9 cellular contexts compared by ENCODE assay signal in the genomic region with DNA sequence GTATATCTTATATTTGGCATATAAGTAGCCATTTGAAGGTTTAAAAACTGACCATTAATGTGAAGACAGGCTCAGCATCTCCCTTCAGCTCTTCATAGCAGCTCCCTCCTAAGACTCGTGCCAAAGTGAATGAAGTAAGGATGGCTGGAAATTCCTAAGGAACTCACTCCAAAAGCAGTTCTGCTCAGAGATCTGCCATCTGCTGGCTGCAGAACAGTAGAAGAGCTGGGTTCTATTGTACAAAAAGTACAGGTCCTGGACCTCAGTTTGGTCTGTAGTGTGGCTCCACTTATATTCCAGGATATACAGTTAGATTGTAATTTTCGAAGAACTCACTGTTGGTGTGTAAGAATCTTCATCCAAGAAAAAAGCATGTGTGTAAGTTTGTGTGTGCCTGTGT.
DNase-seq lines count a peak whose midpoint lies in the region; ATAC-seq and TF ChIP-seq lines count a peak whose summit lies in the region.
"Had no signal": no experiment of that assay in that cellular context is flagged by ENCODE, and none has a peak within 500 bp of the region (broad histone marks: within the 10 kb centered on the region; RNA-seq: fewer than 3 reads in every experiment).

No MANE protein-coding gene starts in this region.

- H3K27me3 ChIP-seq in PC-9 (ENCODE audit: insufficient read depth, low read depth), result 0 out of 2 replicates have a peak, but pooled peaks cover 5% of the 10 kb centered on the region

- no peak overlapping the region for H3K4me2 ChIP-seq in PC-9

- CTCF ChIA-PET in PC-9 (lab: Charles Lee), result no interaction called here

- DNase-seq in fibroblast of pulmonary artery (ENCODE audit: low read depth) (peak; percentile 85), non-pigmented ciliary epithelial cell (ENCODE audit: low read depth) (peak; percentile 17), SIG-M5 (lab: John Stamatoyannopoulos, UW) (no peak), natural killer cell (no peak), PC-9 (no peak)
- DNase-seq in stimulated activated naive CD8-positive, alpha-beta T cell treated with anti-CD3 and anti-CD28 coated beads, Interleukin-15, Interleukin-2, amounts not matched to agents 100 U/mL and 50 U/mL, for 24 hours, result no peak
- DNase-seq: T-helper 17 cell had no signal

- no peaks in the 10 kb centered on the region for H3K79me2 ChIP-seq in PC-9 (ENCODE audit: low read depth)

- peaks cover 0 to 8% of the 10 kb centered on the region in 2 donors for H3K27me3 Mint-ChIP-seq in natural killer cell (ENCODE audit: low read depth in 2 of 2)

- BruUV-seq in PC-9 (replicated peaks; lab: Mats Ljungman, UMichigan), result no TSS peak

- intact Hi-C loops in natural killer cell (cut with micrococcal nuclease) (no loop called here), PC-9 (cut with micrococcal nuclease; ENCODE audit: unreplicated experiment) (no loop called here)

- no peaks in the 10 kb centered on the region for H3K9me3 Mint-ChIP-seq in natural killer cell

- no peaks in the 10 kb centered on the region for H3K36me3 Mint-ChIP-seq in natural killer cell

- H3K4me3 ChIP-seq in fibroblast of pulmonary artery (replicated peaks; ENCODE audit: low read depth, low read length) (no peak overlapping the region), PC-9 (no peak overlapping the region)

- no peaks in the 10 kb centered on the region for H4K20me1 ChIP-seq in PC-9 (ENCODE audit: insufficient read depth)

- no peak overlapping the region for H3K4me3 Mint-ChIP-seq in natural killer cell
- H3K4me3 Mint-ChIP-seq: T-helper 17 cell had no signal

- H3K9me3 ChIP-seq in PC-9 (ENCODE audit: insufficient read depth, low read depth), result no peaks in the 10 kb centered on the region

- no peaks in the 10 kb centered on the region for H3K4me1 Mint-ChIP-seq in natural killer cell
- H3K4me1 Mint-ChIP-seq: T-helper 17 cell had no signal

- no peak overlapping the region for H3K27ac ChIP-seq in C4-2B
- no peak overlapping the region for H3K27ac ChIP-seq in PC-9

- ATAC-seq in SK-N-SH treated with all-trans-retinoic acid at 6 μM for 48 hours (peak; percentile 65), natural killer cell (no peak)
- no peak for ATAC-seq in stimulated activated naive CD8-positive, alpha-beta T cell treated with anti-CD3 and anti-CD28 coated beads, Interleukin-15, Interleukin-2, amounts not matched to agents 100 U/mL and 50 U/mL, for 24 hours
- ATAC-seq: T-helper 17 cell had no signal

- no peaks in the 10 kb centered on the region for H3F3A ChIP-seq in PC-9 (ENCODE audit: insufficient read depth, low read depth)

- no peaks in the 10 kb centered on the region for H3K9me2 ChIP-seq in PC-9 (ENCODE audit: insufficient read depth)

- POLR2A ChIA-PET in PC-9 (lab: Charles Lee; ENCODE audit: unreplicated experiment), result no interaction called here

- no peaks in the 10 kb centered on the region for H3K36me3 ChIP-seq in PC-9 (ENCODE audit: low read depth)

- H2AFZ ChIP-seq in PC-9, result no peak overlapping the region

- no peaks in the 10 kb centered on the region for H3K4me1 ChIP-seq in PC-9 (replicated peaks; ENCODE audit: insufficient read depth)

- H3K27ac Mint-ChIP-seq in natural killer cell, result no peak overlapping the region
- H3K27ac Mint-ChIP-seq: T-helper 17 cell had no signal

- TF ChIP-seq CTCF in C4-2B (conservative IDR thresholded peaks at IDR 0.05) (peak; percentile 22), fibroblast of pulmonary artery (IDR thresholded peaks at IDR 0.05; ENCODE audit: low read length, missing control alignments) (peak; percentile 73), natural killer cell (IDR thresholded peaks at IDR 0.05) (no peak), PC-9 (conservative IDR thresholded peaks at IDR 0.05) (no peak)

TF ChIP-seq in SK-N-SH treated with all-trans-retinoic acid at 6 μM for 48 hours, 23 proteins besides CTCF, POLR2A, EP300 and RAD21:
- TF ChIP-seq ARNTL (CRISPR knock-in tag; IDR thresholded peaks at IDR 0.05; ENCODE audit: borderline replicate concordance, low read depth) (no peak), BACH2 (CRISPR knock-in tag; IDR thresholded peaks at IDR 0.05; ENCODE audit: borderline replicate concordance) (no peak), ZFP3 (CRISPR knock-in tag; IDR thresholded peaks at IDR 0.05) (no peak), ZNF565 (CRISPR knock-in tag; conservative IDR thresholded peaks at IDR 0.05; ENCODE audit: low read depth) (no peak), TCF4 (CRISPR knock-in tag; IDR thresholded peaks at IDR 0.05; ENCODE audit: borderline replicate concordance) (no peak), OSR1 (CRISPR knock-in tag; IDR thresholded peaks at IDR 0.05) (no peak), TOX (CRISPR knock-in tag; IDR thresholded peaks at IDR 0.05; ENCODE audit: borderline replicate concordance) (no peak)
- TF ChIP-seq, protein P1, sequence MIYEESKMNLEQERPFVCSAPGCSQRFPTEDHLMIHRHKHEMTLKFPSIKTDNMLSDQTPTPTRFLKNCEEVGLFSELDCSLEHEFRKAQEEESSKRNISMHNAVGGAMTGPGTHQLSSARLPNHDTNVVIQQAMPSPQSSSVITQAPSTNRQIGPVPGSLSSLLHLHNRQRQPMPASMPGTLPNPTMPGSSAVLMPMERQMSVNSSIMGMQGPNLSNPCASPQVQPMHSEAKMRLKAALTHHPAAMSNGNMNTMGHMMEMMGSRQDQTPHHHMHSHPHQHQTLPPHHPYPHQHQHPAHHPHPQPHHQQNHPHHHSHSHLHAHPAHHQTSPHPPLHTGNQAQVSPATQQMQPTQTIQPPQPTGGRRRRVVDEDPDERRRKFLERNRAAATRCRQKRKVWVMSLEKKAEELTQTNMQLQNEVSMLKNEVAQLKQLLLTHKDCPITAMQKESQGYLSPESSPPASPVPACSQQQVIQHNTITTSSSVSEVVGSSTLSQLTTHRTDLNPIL (CRISPR knock-in tag; IDR thresholded peaks at IDR 0.05; ENCODE audit: low read depth), result no peak
- TF ChIP-seq, protein P2, sequence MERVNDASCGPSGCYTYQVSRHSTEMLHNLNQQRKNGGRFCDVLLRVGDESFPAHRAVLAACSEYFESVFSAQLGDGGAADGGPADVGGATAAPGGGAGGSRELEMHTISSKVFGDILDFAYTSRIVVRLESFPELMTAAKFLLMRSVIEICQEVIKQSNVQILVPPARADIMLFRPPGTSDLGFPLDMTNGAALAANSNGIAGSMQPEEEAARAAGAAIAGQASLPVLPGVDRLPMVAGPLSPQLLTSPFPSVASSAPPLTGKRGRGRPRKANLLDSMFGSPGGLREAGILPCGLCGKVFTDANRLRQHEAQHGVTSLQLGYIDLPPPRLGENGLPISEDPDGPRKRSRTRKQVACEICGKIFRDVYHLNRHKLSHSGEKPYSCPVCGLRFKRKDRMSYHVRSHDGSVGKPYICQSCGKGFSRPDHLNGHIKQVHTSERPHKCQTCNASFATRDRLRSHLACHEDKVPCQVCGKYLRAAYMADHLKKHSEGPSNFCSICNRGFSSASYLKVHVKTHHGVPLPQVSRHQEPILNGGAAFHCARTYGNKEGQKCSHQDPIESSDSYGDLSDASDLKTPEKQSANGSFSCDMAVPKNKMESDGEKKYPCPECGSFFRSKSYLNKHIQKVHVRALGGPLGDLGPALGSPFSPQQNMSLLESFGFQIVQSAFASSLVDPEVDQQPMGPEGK (CRISPR knock-in tag; IDR thresholded peaks at IDR 0.05; ENCODE audit: borderline replicate concordance), result no peak
TF ChIP-seq in SK-N-SH treated with all-trans-retinoic acid at 6 μM for 48 hours: peak in this region for 0.

Comparison
In these comparisons a context has a peak if more than half of its experiments do, and no peak if none do; other contexts are left out.
1. CTCF ChIP-seq: peak in C4-2B (single experiment) and fibroblast of pulmonary artery (single experiment); none in natural killer cell (single experiment) and PC-9 (single experiment).
2. DNase-seq: peak in fibroblast of pulmonary artery (single experiment) and non-pigmented ciliary epithelial cell (single experiment); none in stimulated activated naive CD8-positive, alpha-beta T cell treated with anti-CD3 and anti-CD28 coated beads, Interleukin-15, Interleukin-2, amounts not matched to agents 100 U/mL and 50 U/mL, for 24 hours (single experiment), SIG-M5 (single experiment), natural killer cell (single experiment) and PC-9 (0 of 2).